ENCODE assay signal across 8 cellular contexts in genomic region chr7:140212100-140212881, GRCh38. TPM values are rescaled to one million over a fixed set of nuclear protein-coding genes. Genes with fewer than 3 reads are reported as not detected.
DNase-seq lines count a peak whose midpoint lies in the region; ATAC-seq and TF ChIP-seq lines count a peak whose summit lies in the region.

No MANE protein-coding gene starts in this region.

- no peak for ATAC-seq in CD4-positive, alpha-beta T cell (ENCODE audit: poor library complexity)
- ATAC-seq in GM19328 (IDR thresholded peaks at IDR 0.05; ENCODE audit: unreplicated experiment), result peak; percentile 37
- peak; percentile 52 for ATAC-seq in HG03139 (IDR thresholded peaks at IDR 0.05; ENCODE audit: unreplicated experiment)
- ATAC-seq in activated naive CD4-positive, alpha-beta T cell treated with anti-CD3 and anti-CD28 coated beads, Interleukin-2, amount 50 U/mL, for 72 hours, result peak; percentile 67 to 79

- H2AK5ac ChIP-seq in trophoblast cell (ENCODE audit: low read length), result no peak overlapping the region

- peaks cover 57% of the 10 kb centered on the region for H3K4me1 Mint-ChIP-seq in CD4-positive, alpha-beta T cell (ENCODE audit: low read depth)

- H3K4me3 ChIP-seq in trophoblast cell (ENCODE audit: low read depth, low read length), result no peak overlapping the region
- no peak overlapping the region for H3K4me3 ChIP-seq in SK-N-SH (ENCODE audit: low read depth in 2 of 2, low read length in 1 of 2)

- H3K27me3 Mint-ChIP-seq in CD4-positive, alpha-beta T cell, result no peaks in the 10 kb centered on the region

- no peak overlapping the region for H2BK120ac ChIP-seq in trophoblast cell (ENCODE audit: insufficient read depth, low read length, poor library complexity)

- no peak for TF ChIP-seq CTCF in CD4-positive, alpha-beta T cell (IDR thresholded peaks at IDR 0.05)
- TF ChIP-seq CTCF in SK-N-SH (IDR thresholded peaks at IDR 0.05), result no peak

- no peaks in the 10 kb centered on the region for H3F3A ChIP-seq in SK-N-SH (replicated peaks; ENCODE audit: insufficient read depth)

- H2AFZ ChIP-seq in trophoblast cell (ENCODE audit: insufficient read depth, low read length, poor library complexity) (no peak overlapping the region), SK-N-SH (ENCODE audit: low read depth) (no peak overlapping the region)

- H3K4me3 Mint-ChIP-seq in CD4-positive, alpha-beta T cell, result peak overlapping the region; percentile 59

- H3K4me1 ChIP-seq in trophoblast cell (ENCODE audit: control insufficient read depth in 1 of 2, insufficient read depth in 2 of 2, low read length in 2 of 2), result no peaks in the 10 kb centered on the region
- H3K4me1 ChIP-seq in SK-N-SH (ENCODE audit: control insufficient read depth in 1 of 2, insufficient read depth in 2 of 2, low read depth in 1 of 2, low read length in 1 of 2), result peaks cover 0 to 6% of the 10 kb centered on the region in 2 experiments; a peak in 1 of 4 replicates

- H3K9ac ChIP-seq in trophoblast cell (ENCODE audit: low read length), result no peak overlapping the region
- H3K9ac ChIP-seq in SK-N-SH, result no peak overlapping the region

- no peaks in the 10 kb centered on the region for H3K36me3 ChIP-seq in trophoblast cell (ENCODE audit: control insufficient read depth in 1 of 2, insufficient read depth in 2 of 2, low read length in 2 of 2)
- H3K36me3 ChIP-seq in SK-N-SH (replicated peaks in 1 of 2; ENCODE audit: control insufficient read depth in 1 of 2, insufficient read depth in 2 of 2, low read length in 1 of 2), result no peaks in the 10 kb centered on the region

- H3K9me3 ChIP-seq in CD4-positive, alpha-beta T cell (ENCODE audit: control insufficient read depth, low read length), result no peaks in the 10 kb centered on the region
- H3K9me3 ChIP-seq in trophoblast cell (ENCODE audit: insufficient read depth, low read depth, low read length) (peaks cover 2% of the 10 kb centered on the region), SK-N-SH (no peaks in the 10 kb centered on the region)

- WGBS in trophoblast cell (ENCODE audit: extremely low coverage, insufficient coverage, insufficient read length), result no CpG with 5 or more reads among the region's 10 CpGs
- 67% methylated on average over 10 of the region's 10 CpGs for WGBS in SK-N-SH (ENCODE audit: low lambda C conversion rate)

- no peak overlapping the region for H3K4me2 ChIP-seq in trophoblast cell (ENCODE audit: low read length)
- H3K4me2 ChIP-seq in SK-N-SH, result no peak overlapping the region

- no peaks in the 10 kb centered on the region for H3K9me3 Mint-ChIP-seq in CD4-positive, alpha-beta T cell
- H3K9me3 Mint-ChIP-seq in activated naive CD4-positive, alpha-beta T cell treated with anti-CD3 and anti-CD28 coated beads, Interleukin-2, amount 50 U/mL, for 72 hours, result peaks cover 10 to 15% of the 10 kb centered on the region in 2 donors

- H3K27me3 ChIP-seq in CD4-positive, alpha-beta T cell (ENCODE audit: control insufficient read depth, insufficient read depth, low read length), result no peaks in the 10 kb centered on the region
- H3K27me3 ChIP-seq in trophoblast cell (ENCODE audit: insufficient read depth, low read length) (no peaks in the 10 kb centered on the region), SK-N-SH (ENCODE audit: insufficient read depth) (0 out of 2 replicates have a peak, but pooled peaks cover 11% of the 10 kb centered on the region)

- no peak overlapping the region for H4K91ac ChIP-seq in trophoblast cell (ENCODE audit: low read depth, low read length)

- H3K79me1 ChIP-seq in trophoblast cell (ENCODE audit: low read length), result no peaks in the 10 kb centered on the region

- no peak overlapping the region for H2BK5ac ChIP-seq in trophoblast cell (ENCODE audit: low read depth, low read length, poor library complexity)

- TF ChIP-seq RAD21 in SK-N-SH (IDR thresholded peaks at IDR 0.05; ENCODE audit: low read length), result no peak

- no peaks in the 10 kb centered on the region for H3K9me2 ChIP-seq in SK-N-SH

- H3K18ac ChIP-seq in trophoblast cell (ENCODE audit: low read length), result no peak overlapping the region

- DNase-seq in CD4-positive, alpha-beta T cell, result no peak
- peak in 1 of 2 donors; percentile 49 for DNase-seq in activated naive CD4-positive, alpha-beta T cell treated with anti-CD3 and anti-CD28 coated beads, Interleukin-2, amount 50 U/mL, for 72 hours (ENCODE audit: low spot score in 2 of 2)
- DNase-seq in effector CD4-positive, alpha-beta T cell, result no peak
- DNase-seq in trophoblast cell (no peak), medulla oblongata (ENCODE audit: extremely low spot score) (no peak), SK-N-SH (no peak)

- H3K27ac Mint-ChIP-seq in CD4-positive, alpha-beta T cell, result peak overlapping the region; percentile 31
- peak overlapping the region; percentile 86 to 98 for H3K27ac Mint-ChIP-seq in activated naive CD4-positive, alpha-beta T cell treated with anti-CD3 and anti-CD28 coated beads, Interleukin-2, amount 50 U/mL, for 72 hours

- TF ChIP-seq EP300 in SK-N-SH (IDR thresholded peaks at IDR 0.05; ENCODE audit: borderline replicate concordance in 1 of 2, low read depth in 1 of 2, low read length in 1 of 2), result no peak

- H3K4ac ChIP-seq in trophoblast cell (ENCODE audit: low read depth, low read length), result no peak overlapping the region

- intact Hi-C loops in CD4-positive, alpha-beta T cell (cut with DNase I, micrococcal nuclease), result no loop called here

- H3K79me2 ChIP-seq in trophoblast cell (ENCODE audit: control insufficient read depth, insufficient read depth, low read length, poor library complexity) (no peaks in the 10 kb centered on the region), SK-N-SH (ENCODE audit: insufficient read depth) (no peaks in the 10 kb centered on the region)

- no peak overlapping the region for H2BK12ac ChIP-seq in trophoblast cell (ENCODE audit: low read length)

- H3K27ac ChIP-seq in CD4-positive, alpha-beta T cell (ENCODE audit: low read depth, low read length), result no peak overlapping the region
- no peak overlapping the region for H3K27ac ChIP-seq in trophoblast cell (ENCODE audit: low read depth, low read length)
- no peak overlapping the region for H3K27ac ChIP-seq in SK-N-SH (ENCODE audit: low read depth in 2 of 2, low read length in 1 of 2)

- CTCF ChIA-PET in CD4-positive, alpha-beta T cell (lab: Charles Lee), result no interaction called here
- CTCF ChIA-PET in SK-N-SH (lab: Yijun Ruan, JAX), result interaction anchor here (0.7 to 1.6 kb wide), 3 partner anchors 13 to 36 kb away, joined by 3 read pairs; no protein-coding TSS in a partner anchor

- H3K23ac ChIP-seq in trophoblast cell (ENCODE audit: low read length), result no peak overlapping the region

- no peak overlapping the region for H4K8ac ChIP-seq in trophoblast cell (ENCODE audit: low read depth, low read length)

- no peak overlapping the region for H4K12ac ChIP-seq in trophoblast cell (ENCODE audit: low read depth, low read length)

- POLR2A ChIA-PET in CD4-positive, alpha-beta T cell (lab: Charles Lee), result interaction anchor here (0.8 to 2.4 kb wide), 4 partner anchors 14 to 36 kb away, joined by 3 to 13 read pairs (median 4); partner anchors contain the start of gene KDM7A
- POLR2A ChIA-PET in SK-N-SH (lab: Yijun Ruan, JAX), result no interaction called here

- no peaks in the 10 kb centered on the region for H4K20me1 ChIP-seq in SK-N-SH (ENCODE audit: insufficient read depth)

- H3K36me3 Mint-ChIP-seq in CD4-positive, alpha-beta T cell (ENCODE audit: low read depth), result no peaks in the 10 kb centered on the region
- peaks cover 6 to 24% of the 10 kb centered on the region in 2 donors for H3K36me3 Mint-ChIP-seq in activated naive CD4-positive, alpha-beta T cell treated with anti-CD3 and anti-CD28 coated beads, Interleukin-2, amount 50 U/mL, for 72 hours

- no peak overlapping the region for H3K14ac ChIP-seq in trophoblast cell (ENCODE audit: low read length)

TF ChIP-seq in SK-N-SH, 30 proteins besides CTCF, POLR2A, EP300 and RAD21 (continues in another document):
- TF ChIP-seq RFX5 (IDR thresholded peaks at IDR 0.05; ENCODE audit: low read length), result no peak
- no peak for TF ChIP-seq FOXJ3 (CRISPR knock-in tag; IDR thresholded peaks at IDR 0.05)
- TF ChIP-seq USF2 (IDR thresholded peaks at IDR 0.05; ENCODE audit: borderline replicate concordance, low read depth, low read length), result no peak
- TF ChIP-seq MEF2A (IDR thresholded peaks at IDR 0.05; ENCODE audit: borderline replicate concordance, low read depth), result no peak
- no peak for TF ChIP-seq TEAD4 (IDR thresholded peaks at IDR 0.05; ENCODE audit: borderline replicate concordance, insufficient read depth)
- TF ChIP-seq IRF3 (IDR thresholded peaks at IDR 0.05; ENCODE audit: low read depth, low read length), result no peak
- TF ChIP-seq ELF1 (IDR thresholded peaks at IDR 0.05), result no peak
- no peak for TF ChIP-seq CHD2 (IDR thresholded peaks at IDR 0.05; ENCODE audit: low read length, partially characterized antibody)
- no peak for TF ChIP-seq JUND (IDR thresholded peaks at IDR 0.05)
- TF ChIP-seq FOSL2 (IDR thresholded peaks at IDR 0.05; ENCODE audit: borderline replicate concordance, low read depth), result no peak
- no peak for TF ChIP-seq FOXM1 (IDR thresholded peaks at IDR 0.05; ENCODE audit: low read depth)
- no peak for TF ChIP-seq RXRA (IDR thresholded peaks at IDR 0.05; ENCODE audit: borderline replicate concordance, low read depth)
- no peak for TF ChIP-seq GABPA (IDR thresholded peaks at IDR 0.05; ENCODE audit: low read depth)

RNA-seq across cellular contexts. Expression of gene KDM7A, which starts 35.5 kb away (rescaled TPM):
- total RNA-seq in CD4-positive, alpha-beta T cell, result 10 to 100 TPM; 43.3 to 46.5 TPM
- total RNA-seq in activated naive CD4-positive, alpha-beta T cell treated with anti-CD3 and anti-CD28 coated beads, Interleukin-2, amount 50 U/mL, for 72 hours, result 10 to 100 TPM; 28.4 to 38.6 TPM
- 10.3 and 11.5 TPM in 2 replicates for polyA plus RNA-seq in trophoblast cell (2013)
- polyA plus RNA-seq in SK-N-SH (2012; rRNA removed), result 0.94 and 1.1 TPM in 2 replicates
- 0.91 and 1.0 TPM in 2 replicates for polyA plus RNA-seq in SK-N-SH (2012; cell fraction: cytosol; rRNA removed)
- polyA plus RNA-seq in SK-N-SH (2012; cell fraction: nucleus; rRNA removed), result 6.0 and 6.9 TPM in 2 replicates
